ENCODE assay signal across 17 cellular contexts in genomic region chr2:169345507-169346120, GRCh38. TPM values are rescaled to one million over a fixed set of nuclear protein-coding genes. Genes with fewer than 3 reads are reported as not detected.
"Had no signal": no experiment of that assay in that cellular context is flagged by ENCODE, and none has a peak within 500 bp of the region (broad histone marks: within the 10 kb centered on the region; RNA-seq: fewer than 3 reads in every experiment).

No MANE protein-coding gene starts in this region.

- H3K36me3 ChIP-seq: SJCRH30, spleen, transverse colon, vagina, WERI-Rb-1 had no signal

- H3K9me3 Mint-ChIP-seq: activated naive CD4-positive, alpha-beta T cell treated with anti-CD3 and anti-CD28 coated beads, Interleukin-2, amount 50 U/mL, for 24 hours; activated T-cell treated with anti-CD3 and anti-CD28 coated beads, Interleukin-2, amount 50 U/mL, for 72 hours; nephron progenitor cell had no signal

- H3K9me3 ChIP-seq: SJCRH30, spleen, transverse colon, vagina had no signal

- H3K36me3 Mint-ChIP-seq: activated naive CD4-positive, alpha-beta T cell treated with anti-CD3 and anti-CD28 coated beads, Interleukin-2, amount 50 U/mL, for 24 hours had no signal

- H3K4me3 ChIP-seq: SJCRH30, spleen, transverse colon, vagina had no signal

- H3K4me1 Mint-ChIP-seq: activated naive CD4-positive, alpha-beta T cell treated with anti-CD3 and anti-CD28 coated beads, Interleukin-2, amount 50 U/mL, for 24 hours had no signal

- H3K4me3 Mint-ChIP-seq: activated naive CD4-positive, alpha-beta T cell treated with anti-CD3 and anti-CD28 coated beads, Interleukin-2, amount 50 U/mL, for 24 hours; activated T-cell treated with anti-CD3 and anti-CD28 coated beads, Interleukin-2, amount 50 U/mL, for 72 hours; nephron progenitor cell had no signal

- H3K4me1 ChIP-seq: SJCRH30, spleen, transverse colon, vagina had no signal

- FAIRE-seq: astrocyte, bronchial epithelial cell had no signal

- H3K27ac Mint-ChIP-seq: activated naive CD4-positive, alpha-beta T cell treated with anti-CD3 and anti-CD28 coated beads, Interleukin-2, amount 50 U/mL, for 24 hours; activated T-cell treated with anti-CD3 and anti-CD28 coated beads, Interleukin-2, amount 50 U/mL, for 72 hours; nephron progenitor cell had no signal

- H3K27ac ChIP-seq: epithelial cell of prostate, SJCRH30, spleen, transverse colon, vagina, WERI-Rb-1 had no signal

- DNase-seq: activated CD4-positive, alpha-beta T cell treated with anti-CD3 and anti-CD28 coated beads, Interleukin-2, amount 50 U/mL, for 4 hours; activated gamma-delta T cell; activated T-cell treated with anti-CD3 and anti-CD28 coated beads, Interleukin-2, amount 50 U/mL, for 72 hours; nephron progenitor cell; SJCRH30; spleen; stimulated activated naive CD4-positive, alpha-beta T cell; T-helper 2 cell; transverse colon; WERI-Rb-1 had no signal

RNA-seq across cellular contexts. Expression of gene LRP2, which starts 16.7 kb away (rescaled TPM):
- total RNA-seq: bronchial epithelial cell, dermis microvascular lymphatic vessel endothelial cell, osteoblast, SJCRH30, spleen, transverse colon, vagina had no signal
- polyA plus RNA-seq: spleen had no signal
